In genomic region chr11:65456418-65456817, GRCh38 we compare ENCODE assay signal across 14 cellular contexts. TPM values are rescaled to one million over a fixed set of nuclear protein-coding genes. Genes with fewer than 3 reads are reported as not detected.
DNase-seq lines count a peak whose midpoint lies in the region; ATAC-seq and TF ChIP-seq lines count a peak whose summit lies in the region.
"Had no signal": no experiment of that assay in that cellular context is flagged by ENCODE, and none has a peak within 500 bp of the region (broad histone marks: within the 10 kb centered on the region; RNA-seq: fewer than 3 reads in every experiment).

No MANE protein-coding gene starts in this region.

- no peak overlapping the region for H2BK5ac ChIP-seq in mesendoderm (ENCODE audit: low read length)

- H2BK120ac ChIP-seq in mesendoderm (ENCODE audit: low read depth, low read length) = no peak overlapping the region

- H3K4me3 Mint-ChIP-seq in activated B cell treated with CpG ODN at 0.5 μM for 24 hours = peak overlapping the region; percentile 67
- no peak overlapping the region for H3K4me3 Mint-ChIP-seq in MCF 10A (ENCODE audit: unreplicated experiment)

- H3K18ac ChIP-seq in mesendoderm (ENCODE audit: low read length) = no peak overlapping the region

- H3K79me2 ChIP-seq in ACC112 (ENCODE audit: control insufficient read depth, insufficient read depth, low read length, unreplicated experiment) (peaks cover 18% of the 10 kb centered on the region), DOHH2 (ENCODE audit: control insufficient read depth, low read length) (peaks cover 64% of the 10 kb centered on the region), mesendoderm (ENCODE audit: control insufficient read depth, insufficient read depth, low read length) (no peaks in the 10 kb centered on the region)

- no peak overlapping the region for H4K5ac ChIP-seq in mesendoderm (ENCODE audit: low read length)

- H2AFZ ChIP-seq in ACC112 (ENCODE audit: low read length, unreplicated experiment) = no peak overlapping the region

- no peak overlapping the region for H3K56ac ChIP-seq in mesendoderm (ENCODE audit: low read length)

- H3K27ac Mint-ChIP-seq in activated B cell treated with CpG ODN at 0.5 μM for 24 hours (no peak overlapping the region), MCF 10A (ENCODE audit: low read depth, unreplicated experiment) (no peak overlapping the region)

- no peak overlapping the region for H3K9ac ChIP-seq in mesendoderm (ENCODE audit: low read length)

- peak overlapping the region; percentile 84 for H3K4me2 ChIP-seq in DOHH2 (ENCODE audit: low read length)
- no peak overlapping the region for H3K4me2 ChIP-seq in mesendoderm (ENCODE audit: low read length)

- H3K36me3 Mint-ChIP-seq in activated B cell treated with CpG ODN at 0.5 μM for 24 hours (ENCODE audit: low read depth) = peaks cover 5% of the 10 kb centered on the region
- peaks cover 43% of the 10 kb centered on the region for H3K36me3 Mint-ChIP-seq in MCF 10A (ENCODE audit: insufficient read depth, unreplicated experiment)

- CTCF ChIA-PET in activated B cell treated with CpG ODN at 0.5 μM for 24 hours (lab: Charles Lee) = no interaction called here
- CTCF ChIA-PET in MCF 10A (lab: Yijun Ruan, JAX) = no interaction called here

- POLR2A ChIA-PET in activated B cell treated with CpG ODN at 0.5 μM for 24 hours (lab: Charles Lee) = interaction anchor here (0.7 to 25.9 kb wide), 7 partner anchors 15 to 48 kb away, joined by 3 to 1949 read pairs (median 14); partner anchors contain the start of gene MALAT1
- POLR2A ChIA-PET in MCF 10A (lab: Yijun Ruan, JAX) = interaction anchor here (5.8 kb wide), 1 partner anchor 52 kb away, joined by 44 read pairs; no protein-coding TSS in a partner anchor

- no peaks in the 10 kb centered on the region for H3K9me3 Mint-ChIP-seq in activated B cell treated with CpG ODN at 0.5 μM for 24 hours
- no peaks in the 10 kb centered on the region for H3K9me3 Mint-ChIP-seq in MCF 10A (ENCODE audit: unreplicated experiment)

- no peaks in the 10 kb centered on the region for H3K27me3 Mint-ChIP-seq in activated B cell treated with CpG ODN at 0.5 μM for 24 hours
- no peaks in the 10 kb centered on the region for H3K27me3 Mint-ChIP-seq in MCF 10A (ENCODE audit: insufficient read depth, unreplicated experiment)

- H3K27me3 ChIP-seq in ACC112 (ENCODE audit: insufficient read depth, low read length) (no peaks in the 10 kb centered on the region), DOHH2 (ENCODE audit: control insufficient read depth, low read length) (no peaks in the 10 kb centered on the region), mesendoderm (ENCODE audit: insufficient read depth, low read length, poor library complexity) (peaks cover 4% of the 10 kb centered on the region)
- H3K27me3 ChIP-seq: sigmoid colon, SJCRH30, upper lobe of right lung had no signal

- H3K4me1 Mint-ChIP-seq in activated B cell treated with CpG ODN at 0.5 μM for 24 hours = peaks cover 32% of the 10 kb centered on the region
- peaks cover 9% of the 10 kb centered on the region for H3K4me1 Mint-ChIP-seq in MCF 10A (ENCODE audit: insufficient read depth, unreplicated experiment)

- H3K4ac ChIP-seq in mesendoderm (ENCODE audit: low read depth, low read length) = no peak overlapping the region

- intact Hi-C loops in activated B cell treated with CpG ODN at 0.5 μM for 24 hours (cut with micrococcal nuclease) = no loop called here
- intact Hi-C loops in MCF 10A (cut with micrococcal nuclease) = no loop called here

- no peaks in the 10 kb centered on the region; the same call in 1 of the 2 replicates for H4K20me1 ChIP-seq in DOHH2 (ENCODE audit: control insufficient read depth, insufficient read depth, low read depth, low read length)

- ATAC-seq in activated B cell treated with CpG ODN at 0.5 μM for 24 hours (ENCODE audit: low read depth) = no peak
- ATAC-seq in HG02870 (IDR thresholded peaks at IDR 0.05; ENCODE audit: unreplicated experiment) = no peak
- ATAC-seq: upper lobe of right lung had no signal

- no CpG with 5 or more reads among the region's 3 CpGs for WGBS in mesendoderm (ENCODE audit: extremely low coverage, insufficient coverage, low lambda C conversion rate)

- H2BK15ac ChIP-seq in mesendoderm (replicated peaks; ENCODE audit: low read depth) = no peak overlapping the region

- H2AK5ac ChIP-seq in mesendoderm (ENCODE audit: low read length) = no peak overlapping the region

- H3K4me1 ChIP-seq in ACC112 (ENCODE audit: control insufficient read depth, insufficient read depth, low read length, unreplicated experiment) (peaks cover 29% of the 10 kb centered on the region), DOHH2 (ENCODE audit: control insufficient read depth, low read length) (peaks cover 41% of the 10 kb centered on the region), mesendoderm (ENCODE audit: control insufficient read depth, low read depth, low read length) (no peaks in the 10 kb centered on the region)
- H3K4me1 ChIP-seq: SJCRH30 had no signal

- H3K79me1 ChIP-seq in mesendoderm (ENCODE audit: low read length) = no peaks in the 10 kb centered on the region

- H3F3A ChIP-seq in DOHH2 (ENCODE audit: control insufficient read depth, insufficient read depth) = peaks cover 11% of the 10 kb centered on the region

- H3K23ac ChIP-seq in mesendoderm (ENCODE audit: low read length) = no peak overlapping the region

- H4K8ac ChIP-seq in mesendoderm (ENCODE audit: low read depth, low read length) = no peak overlapping the region

- no peaks in the 10 kb centered on the region for H3K9me3 ChIP-seq in DOHH2 (ENCODE audit: control insufficient read depth, insufficient read depth, low read length)
- H3K9me3 ChIP-seq: sigmoid colon, SJCRH30, upper lobe of right lung had no signal

- TF ChIP-seq CTCF in DOHH2 (IDR thresholded peaks at IDR 0.05; ENCODE audit: low read depth, low read length, poor library complexity, severe bottlenecking) (no peak), activated B cell treated with CpG ODN at 0.5 μM for 24 hours (IDR thresholded peaks at IDR 0.05) (no peak), foreskin fibroblast (IDR thresholded peaks at IDR 0.05; ENCODE audit: low read depth, low read length) (no peak), MCF 10A (IDR thresholded peaks at IDR 0.05; ENCODE audit: unreplicated experiment) (no peak)

- no TSS peak for BruUV-seq in MCF 10A (replicated peaks; lab: Mats Ljungman, UMichigan)

- H3K27ac ChIP-seq in ACC112 (ENCODE audit: low read depth, low read length) (no peak overlapping the region), DOHH2 (ENCODE audit: low read depth, low read length) (peak overlapping the region; percentile 86), mesendoderm (ENCODE audit: low read depth, low read length) (no peak overlapping the region)
- H3K27ac ChIP-seq: HL-60, sigmoid colon, SJCRH30, upper lobe of right lung had no signal

- no peaks in the 10 kb centered on the region for H3K9me2 ChIP-seq in DOHH2 (replicated peaks; ENCODE audit: control insufficient read depth, low read length)

- peaks cover 7% of the 10 kb centered on the region; the same call in 1 of the 2 replicates for H3K36me3 ChIP-seq in ACC112 (ENCODE audit: insufficient read depth, low read length)
- peaks cover 44% of the 10 kb centered on the region for H3K36me3 ChIP-seq in DOHH2 (ENCODE audit: control insufficient read depth, low read length)
- H3K36me3 ChIP-seq in mesendoderm (ENCODE audit: control insufficient read depth, insufficient read depth, low read length) = no peaks in the 10 kb centered on the region
- H3K36me3 ChIP-seq: sigmoid colon, SJCRH30, upper lobe of right lung had no signal

- peak overlapping the region; percentile 22 for H3K4me3 ChIP-seq in ACC112 (ENCODE audit: low read depth, low read length)
- peak overlapping the region; percentile 100 for H3K4me3 ChIP-seq in DOHH2 (ENCODE audit: low read length)
- H3K4me3 ChIP-seq in foreskin fibroblast (ENCODE audit: low read depth in 1 of 2, low read length in 2 of 2) = peak overlapping the region; percentile 25 to 29
- no peak overlapping the region for H3K4me3 ChIP-seq in mesendoderm (ENCODE audit: low read length)
- H3K4me3 ChIP-seq: sigmoid colon, SJCRH30, upper lobe of right lung had no signal

- DNase-seq in activated B cell treated with CpG ODN at 0.5 μM for 24 hours = no peak
- peak in 1 of 2 donors; percentile 57 for DNase-seq in foreskin fibroblast
- DNase-seq in NCI-H226 = no peak
- DNase-seq in MCF 10A (ENCODE audit: unreplicated experiment) = no peak
- no peak for DNase-seq in mesendoderm
- DNase-seq: activated CD4-positive, alpha-beta T cell treated with anti-CD3 and anti-CD28 coated beads, Interleukin-2, amount 50 U/mL, for 4 hours; NCI-H510A treated with DMSO at 0.1 percent for 48 hours; SJCRH30 had no signal

RNA-seq across cellular contexts. Expression of gene NEAT1, which starts 33.8 kb away (rescaled TPM):
- total RNA-seq in activated B cell treated with CpG ODN at 0.5 μM for 24 hours (578 and 699 TPM in 2 replicates), MCF 10A (2022) (1,026 and 1,292 TPM in 2 replicates)
- 3.7 TPM for polyA plus RNA-seq in mesendoderm (2013, experiment 1 of 2)
- polyA plus RNA-seq in mesendoderm (2013, experiment 2 of 2) = 4.5 TPM

RNA-seq across cellular contexts. Expression of gene MALAT1, which starts 42.4 kb away (rescaled TPM):
- 12,540 and 18,961 TPM in 2 replicates for total RNA-seq in activated B cell treated with CpG ODN at 0.5 μM for 24 hours
- total RNA-seq in MCF 10A (2022) = 10,851 and 12,068 TPM in 2 replicates
- polyA plus RNA-seq in mesendoderm (2013, experiment 1 of 2) = 112 TPM
- 116 TPM for polyA plus RNA-seq in mesendoderm (2013, experiment 2 of 2)
